Comparison of ENCODE assay signal across 20 cellular contexts in genomic region chr15:51186121-51186795, GRCh38.
DNase-seq lines count a peak whose midpoint lies in the region; ATAC-seq, FAIRE-seq and TF ChIP-seq lines count a peak whose summit lies in the region.
"Had no signal": no experiment of that assay in that cellular context is flagged by ENCODE, and none has a peak within 500 bp of the region (broad histone marks: within the 10 kb centered on the region; RNA-seq: fewer than 3 reads in every experiment).

No MANE protein-coding gene starts in this region.

- peaks cover 5% of the 10 kb centered on the region for H3K27me3 ChIP-seq in astrocyte (ENCODE audit: insufficient read depth, low read length)
- H3K27me3 ChIP-seq: MG63, SJSA1 had no signal

- ATAC-seq in stimulated activated memory B cell treated with anti-CD40 and anti-IgM and Interleukin-4, amounts not matched to agents 10 μg/mL and 1 μg/mL and 100 μg/mL, for 72 hours, result no peak
- no peak for ATAC-seq in GM18519 (IDR thresholded peaks at IDR 0.05; ENCODE audit: low FRiP score, unreplicated experiment)
- ATAC-seq in GM19328 (IDR thresholded peaks at IDR 0.05; ENCODE audit: unreplicated experiment), result no peak

- H3K79me2 ChIP-seq in astrocyte (ENCODE audit: insufficient read depth, low read length), result no peaks in the 10 kb centered on the region

- DNase-seq in NCI-H2171 treated with DMSO at 0.1 percent for 48 hours (lab: John Stamatoyannopoulos, UW) (peak; percentile 33), NCI-H2171 (lab: John Stamatoyannopoulos, UW) (no peak), MV-4-11 (lab: John Stamatoyannopoulos, UW) (peak; percentile 62), astrocyte (ENCODE audit: low read depth) (no peak), nephron progenitor cell (no peak)
- DNase-seq: Calu3; CD4-positive, CD25-positive, alpha-beta regulatory T cell; HFFc6; KG1; MG63; NCI-H2029; NCI-H524 treated with DMSO at 0.1 percent for 48 hours; RPMI8226; SW 1271 had no signal

- no peak for FAIRE-seq in astrocyte (lab: Jason Lieb, UNC)
- FAIRE-seq: GM12892, H1 had no signal

- H3K36me3 Mint-ChIP-seq in astrocyte (ENCODE audit: low read depth, unreplicated experiment) (no peaks in the 10 kb centered on the region), nephron progenitor cell (ENCODE audit: low read depth) (no peaks in the 10 kb centered on the region)
- no peaks in the 10 kb centered on the region for H3K36me3 Mint-ChIP-seq in stimulated activated memory B cell treated with anti-CD40 and anti-IgM and Interleukin-4, amounts not matched to agents 10 μg/mL and 1 μg/mL and 100 μg/mL, for 72 hours
- H3K36me3 Mint-ChIP-seq: CD4-positive, CD25-positive, alpha-beta regulatory T cell had no signal

- H3K36me3 ChIP-seq in astrocyte (ENCODE audit: insufficient read depth, low read length), result no peaks in the 10 kb centered on the region
- H3K36me3 ChIP-seq: MG63, SJSA1 had no signal

- TF ChIP-seq CTCF in astrocyte (IDR thresholded peaks at IDR 0.05; ENCODE audit: insufficient read depth, low read depth, low read length) (no peak), nephron progenitor cell (IDR thresholded peaks at IDR 0.05) (no peak)

- H3K4me1 Mint-ChIP-seq in astrocyte (ENCODE audit: low read depth, unreplicated experiment) (peaks cover 2% of the 10 kb centered on the region), nephron progenitor cell (peaks cover 23% of the 10 kb centered on the region)
- H3K4me1 Mint-ChIP-seq in stimulated activated memory B cell treated with anti-CD40 and anti-IgM and Interleukin-4, amounts not matched to agents 10 μg/mL and 1 μg/mL and 100 μg/mL, for 72 hours, result peaks cover 10% of the 10 kb centered on the region
- H3K4me1 Mint-ChIP-seq: CD4-positive, CD25-positive, alpha-beta regulatory T cell had no signal

- peak overlapping the region; percentile 41 for H3K27ac Mint-ChIP-seq in astrocyte (ENCODE audit: unreplicated experiment)
- peak overlapping the region; percentile 64 for H3K27ac Mint-ChIP-seq in nephron progenitor cell
- no peak overlapping the region for H3K27ac Mint-ChIP-seq in stimulated activated memory B cell treated with anti-CD40 and anti-IgM and Interleukin-4, amounts not matched to agents 10 μg/mL and 1 μg/mL and 100 μg/mL, for 72 hours
- H3K27ac Mint-ChIP-seq: CD4-positive, CD25-positive, alpha-beta regulatory T cell; HFFc6 had no signal

- no peak overlapping the region for H2AFZ ChIP-seq in astrocyte (ENCODE audit: low read depth, low read length)

- H3K4me3 ChIP-seq in astrocyte (ENCODE audit: insufficient read depth, low read depth, low read length), result no peak overlapping the region
- H3K4me3 ChIP-seq: MG63, SJSA1 had no signal

- no peak overlapping the region for H3K4me2 ChIP-seq in astrocyte (ENCODE audit: low read length)

- no peak overlapping the region for H3K27ac ChIP-seq in astrocyte (ENCODE audit: low read depth, low read length)
- H3K27ac ChIP-seq: SJSA1 had no signal

- no peak overlapping the region for H3K9ac ChIP-seq in astrocyte (ENCODE audit: low read length)

- H3K9me3 ChIP-seq in astrocyte (ENCODE audit: insufficient read depth, low read depth, low read length), result no peaks in the 10 kb centered on the region
- H3K9me3 ChIP-seq: MG63, SJSA1 had no signal

- H3K27me3 Mint-ChIP-seq in astrocyte (ENCODE audit: low read depth, unreplicated experiment) (peaks cover 39% of the 10 kb centered on the region), nephron progenitor cell (ENCODE audit: low read depth, poor library complexity) (peaks cover 9% of the 10 kb centered on the region)
- H3K27me3 Mint-ChIP-seq in stimulated activated memory B cell treated with anti-CD40 and anti-IgM and Interleukin-4, amounts not matched to agents 10 μg/mL and 1 μg/mL and 100 μg/mL, for 72 hours, result peaks cover 40% of the 10 kb centered on the region

- no peaks in the 10 kb centered on the region for H4K20me1 ChIP-seq in astrocyte (ENCODE audit: insufficient read depth, low read length)

- H3K9me3 Mint-ChIP-seq in astrocyte (ENCODE audit: unreplicated experiment), result peaks cover 7% of the 10 kb centered on the region
- no peaks in the 10 kb centered on the region for H3K9me3 Mint-ChIP-seq in nephron progenitor cell
- H3K9me3 Mint-ChIP-seq in stimulated activated memory B cell treated with anti-CD40 and anti-IgM and Interleukin-4, amounts not matched to agents 10 μg/mL and 1 μg/mL and 100 μg/mL, for 72 hours, result no peaks in the 10 kb centered on the region
- H3K9me3 Mint-ChIP-seq: HFFc6 had no signal

- H3K4me1 ChIP-seq in astrocyte (ENCODE audit: insufficient read depth, low read length), result no peaks in the 10 kb centered on the region
- H3K4me1 ChIP-seq: SJSA1 had no signal

- H3K4me3 Mint-ChIP-seq in astrocyte (ENCODE audit: unreplicated experiment) (no peak overlapping the region), nephron progenitor cell (no peak overlapping the region)
- H3K4me3 Mint-ChIP-seq in stimulated activated memory B cell treated with anti-CD40 and anti-IgM and Interleukin-4, amounts not matched to agents 10 μg/mL and 1 μg/mL and 100 μg/mL, for 72 hours, result no peak overlapping the region
- H3K4me3 Mint-ChIP-seq: CD4-positive, CD25-positive, alpha-beta regulatory T cell; HFFc6 had no signal

Comparison
In these comparisons a context has a peak if more than half of its experiments do, and no peak if none do; other contexts are left out.
1. DNase-seq: peak in NCI-H2171 treated with DMSO at 0.1 percent for 48 hours (single experiment) and MV-4-11 (single experiment); none in NCI-H2171 (single experiment), astrocyte (single experiment) and nephron progenitor cell (single experiment).